Comparison of ENCODE assay signal across 2 cellular contexts in genomic region chr1:110234691-110235090, GRCh38.
A peak's percentile ranks its signal among the peaks of the same experiment; 100 is the strongest.
TF ChIP-seq lines count a peak whose summit lies in the region.

No MANE protein-coding gene starts in this region.

TF ChIP-seq in HCT116, 20 proteins besides CTCF, POLR2A, EP300 and RAD21:
- TF ChIP-seq ZBTB33 (IDR thresholded peaks at IDR 0.05; ENCODE audit: extremely low read depth, insufficient replicate concordance, low read length) (no peak), CBX3 (IDR thresholded peaks at IDR 0.05; ENCODE audit: low read depth) (no peak), JUND (IDR thresholded peaks at IDR 0.05) (no peak)

TF ChIP-seq in K562, 482 proteins besides CTCF, POLR2A, EP300 and RAD21:
- TF ChIP-seq EGR1 (conservative IDR thresholded peaks at IDR 0.05) = no peak
- TF ChIP-seq ATF3 (IDR thresholded peaks at IDR 0.05) = 0 out of 2 replicates have a peak, but pooled peaks have one; percentile 7
- TF ChIP-seq ATF3 (CRISPR knock-in tag; conservative IDR thresholded peaks at IDR 0.05) = no peak
